In genomic region chr18:13256444-13257305, GRCh38 we compare ENCODE assay signal across 21 cellular contexts. TPM values are rescaled to one million over a fixed set of nuclear protein-coding genes. Genes with fewer than 3 reads are reported as not detected.
A peak's percentile ranks its signal among the peaks of the same experiment; 100 is the strongest.
DNase-seq lines count a peak whose midpoint lies in the region; ATAC-seq, FAIRE-seq and TF ChIP-seq lines count a peak whose summit lies in the region.
"Had no signal": no experiment of that assay in that cellular context is flagged by ENCODE, and none has a peak within 500 bp of the region (broad histone marks: within the 10 kb centered on the region; RNA-seq: fewer than 3 reads in every experiment).

No MANE protein-coding gene starts in this region.

- intact Hi-C loops in cardiac septum (cut with DNase I) (no loop called here), Right ventricle myocardium inferior (cut with DNase I) (no loop called here), left colon (cut with DNase I, micrococcal nuclease) (no loop called here)

- DNase-seq in cardiac septum (ENCODE audit: low spot score) = peak; percentile 50
- no peak for DNase-seq in Right ventricle myocardium inferior (ENCODE audit: missing footprints)
- peak; percentile 41 for DNase-seq in NCI-H345 (lab: John Stamatoyannopoulos, UW)
- DNase-seq in iPS-NIHi7 (ENCODE audit: extremely low spot score) = peak; percentile 40
- DNase-seq in GM12891 (ENCODE audit: insufficient read length, low spot score) = no peak
- no peak for DNase-seq in stimulated activated CD4-positive, alpha-beta T cell treated with anti-CD3 and anti-CD28 coated beads, Interleukin-2, amount 100 ng/mL, for 48 hours
- DNase-seq in left colon = no peak
- DNase-seq: activated B cell treated with CpG ODN at 0.5 μM for 24 hours; activated gamma-delta T cell; amygdala; Calu3; effector memory CD8-positive, alpha-beta T cell; Karpas-422; mammary epithelial cell; naive B cell; NCI-H1048; NCI-H526; PC-9; stimulated activated CD4-positive, alpha-beta T cell treated with anti-CD3 and anti-CD28 coated beads, Interleukin-4, amount 100 ng/mL, for 4 hours had no signal

- ATAC-seq in Right ventricle myocardium inferior = no peak
- no peak for ATAC-seq in left colon
- ATAC-seq: effector memory CD8-positive, alpha-beta T cell had no signal

- TF ChIP-seq POLR2A in GM12891 (IDR thresholded peaks at IDR 0.05; ENCODE audit: low read depth, low read length) = no peak

- FAIRE-seq in GM12891 (lab: Jason Lieb, UNC) = no peak

TF ChIP-seq in GM12891, 5 proteins besides CTCF, POLR2A, EP300 and RAD21:
- TF ChIP-seq POLR2AphosphoS5 (IDR thresholded peaks at IDR 0.05; ENCODE audit: low read depth, low read length) (no peak), PAX5 (IDR thresholded peaks at IDR 0.05; ENCODE audit: insufficient read depth, low read length, severe bottlenecking) (no peak)

RNA-seq across cellular contexts. Expression of gene LDLRAD4, which starts 38.1 kb away (rescaled TPM):
- total RNA-seq in cardiac septum (23.3 TPM), Right ventricle myocardium inferior (29.6 TPM), left colon (10 to 100 TPM; 33.6 to 49.0 TPM)
- 31.0 TPM for polyA plus RNA-seq in GM12891 (2012; ENCODE audit: low read depth, missing spikeins)
- total RNA-seq: fibroblast of lung, HT1080 had no signal
- polyA plus RNA-seq: fibroblast of lung, mammary epithelial cell had no signal

Comparison
In these comparisons a context has a peak if more than half of its experiments do, and no peak if none do; other contexts are left out.
1. DNase-seq: peak in cardiac septum (single experiment), NCI-H345 (single experiment) and iPS-NIHi7 (single experiment); none in Right ventricle myocardium inferior (single experiment), GM12891 (single experiment), stimulated activated CD4-positive, alpha-beta T cell treated with anti-CD3 and anti-CD28 coated beads, Interleukin-2, amount 100 ng/mL, for 48 hours (0 of 2) and left colon (0 of 2).